Comparison of ENCODE assay signal across 10 cellular contexts in the genomic region with DNA sequence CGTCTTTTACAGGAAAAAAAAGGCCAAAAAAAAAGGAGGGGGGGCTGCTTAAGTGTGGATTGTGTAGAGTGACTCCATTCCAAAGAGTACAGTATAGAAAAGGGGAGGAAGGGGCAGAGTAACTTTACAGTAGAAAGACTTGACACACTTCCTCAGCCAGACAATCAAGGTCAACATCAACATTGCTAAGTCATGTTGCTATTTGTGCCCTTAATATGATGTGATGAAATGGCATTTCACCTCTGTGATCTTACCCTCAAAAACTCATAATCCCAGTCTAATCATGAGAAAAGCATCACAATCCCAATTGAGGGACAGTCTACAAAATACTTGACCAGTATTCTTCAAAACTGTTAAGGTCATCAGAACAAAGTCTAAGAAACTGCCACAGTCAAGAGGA. TPM values are rescaled to one million over a fixed set of nuclear protein-coding genes. Genes with fewer than 3 reads are reported as not detected.
DNase-seq lines count a peak whose midpoint lies in the region; ATAC-seq and TF ChIP-seq lines count a peak whose summit lies in the region.
"Had no signal": no experiment of that assay in that cellular context is flagged by ENCODE, and none has a peak within 500 bp of the region (broad histone marks: within the 10 kb centered on the region; RNA-seq: fewer than 3 reads in every experiment).

No MANE protein-coding gene starts in this region.

- no peak for TF ChIP-seq CTCF in mammary epithelial cell (conservative IDR thresholded peaks at IDR 0.05 in 1 of 2, IDR thresholded peaks at IDR 0.05 in 1 of 2; ENCODE audit: extremely low read depth in 1 of 2, insufficient read depth in 1 of 2, low read depth in 1 of 2, low read length in 2 of 2)
- no peak for TF ChIP-seq CTCF in neural crest cell (conservative IDR thresholded peaks at IDR 0.05)
- no peak for TF ChIP-seq CTCF in GM20000 (IDR thresholded peaks at IDR 0.05; ENCODE audit: extremely low read depth, missing control alignments)

- no peaks in the 10 kb centered on the region for H3K27me3 Mint-ChIP-seq in CD4-positive, CD25-positive, alpha-beta regulatory T cell
- peaks cover 2% of the 10 kb centered on the region for H3K27me3 Mint-ChIP-seq in neural crest cell (ENCODE audit: low read depth)

- H2AFZ ChIP-seq in mammary epithelial cell (ENCODE audit: low read depth, low read length), result no peak overlapping the region

- H3K4me3 Mint-ChIP-seq in CD4-positive, CD25-positive, alpha-beta regulatory T cell, result peak overlapping the region in 3 of 4 donors; percentile 23 to 92 (median 52)
- peak overlapping the region; percentile 77 for H3K4me3 Mint-ChIP-seq in neural crest cell

- no peaks in the 10 kb centered on the region for H3K36me3 ChIP-seq in CD4-positive, CD25-positive, alpha-beta regulatory T cell (ENCODE audit: control insufficient read depth, insufficient read depth, low read length)
- no peaks in the 10 kb centered on the region for H3K36me3 ChIP-seq in mammary epithelial cell (ENCODE audit: insufficient read depth, low read length)

- in situ Hi-C loops in mammary epithelial cell (cut with MboI; ENCODE audit: low sequenced_read_pairs in 2 of 2), result loop anchor here in 1 of 2 donors (5.0 kb wide), 1 partner anchor 37 kb away; no protein-coding TSS in a partner anchor

- no peaks in the 10 kb centered on the region for H3K9me3 ChIP-seq in CD4-positive, CD25-positive, alpha-beta regulatory T cell (ENCODE audit: control insufficient read depth in 2 of 2, low read length in 2 of 2)
- no peaks in the 10 kb centered on the region for H3K9me3 ChIP-seq in mammary epithelial cell (replicated peaks; ENCODE audit: insufficient read depth, low read length)

- H3K79me2 ChIP-seq in mammary epithelial cell (ENCODE audit: insufficient read depth, low read length), result peaks cover 28% of the 10 kb centered on the region

- peaks cover 29% of the 10 kb centered on the region for H3K4me1 ChIP-seq in CD4-positive, CD25-positive, alpha-beta regulatory T cell (ENCODE audit: control insufficient read depth, insufficient read depth, low read length, poor library complexity, severe bottlenecking)
- peaks cover 36% of the 10 kb centered on the region for H3K4me1 ChIP-seq in mammary epithelial cell (ENCODE audit: insufficient read depth, low read length)

- H3K36me3 Mint-ChIP-seq in CD4-positive, CD25-positive, alpha-beta regulatory T cell, result peaks cover 3% of the 10 kb centered on the region
- H3K36me3 Mint-ChIP-seq in neural crest cell (ENCODE audit: low read depth), result peaks cover under 1% of the 10 kb centered on the region

- no peak overlapping the region for H3K9ac ChIP-seq in mammary epithelial cell (ENCODE audit: insufficient read depth, low read length)

- CTCF ChIA-PET in mammary epithelial cell (lab: Charles Lee; ENCODE audit: low non-redundant PET), result no interaction called here

- intact Hi-C loops in mammary epithelial cell (cut with micrococcal nuclease), result loop anchor here (1.0 to 10.0 kb wide), 5 partner anchors 34 to 560 kb away; partner anchors contain the start of gene MYORG

- no peak for ATAC-seq in CD4-positive, CD25-positive, alpha-beta regulatory T cell (ENCODE audit: low read depth in 2 of 2)
- ATAC-seq in HG03039 (IDR thresholded peaks at IDR 0.05; ENCODE audit: unreplicated experiment), result no peak
- no peak for ATAC-seq in GM21786 (IDR thresholded peaks at IDR 0.05; ENCODE audit: unreplicated experiment)
- ATAC-seq: activated CD4-positive, CD25-positive, alpha-beta regulatory T cell treated with anti-CD3 and anti-CD28 coated beads, Interleukin-2, amount 50 U/mL, for 24 hours had no signal

- 44% methylated on average over 1 of the region's 1 CpG for WGBS in mammary epithelial cell (ENCODE audit: low coverage, missing lambda C conversion rate)

- H4K20me1 ChIP-seq in mammary epithelial cell (ENCODE audit: insufficient read depth, low read length), result no peaks in the 10 kb centered on the region

- BruUV-seq in mammary epithelial cell (replicated peaks; lab: Mats Ljungman, UMichigan), result no TSS peak

- dilution Hi-C loops in mammary epithelial cell (cut with HindIII; ENCODE audit: low sequenced_read_pairs), result no loop called here

- peak overlapping the region; percentile 91 to 96 (median 93) for H3K27ac Mint-ChIP-seq in CD4-positive, CD25-positive, alpha-beta regulatory T cell
- H3K27ac Mint-ChIP-seq in neural crest cell (ENCODE audit: unreplicated experiment), result no peak overlapping the region

- peaks cover 17 to 43% (median 29%) of the 10 kb centered on the region in 4 donors for H3K4me1 Mint-ChIP-seq in CD4-positive, CD25-positive, alpha-beta regulatory T cell
- H3K4me1 Mint-ChIP-seq in neural crest cell, result peaks cover 39% of the 10 kb centered on the region

- H3K9me3 Mint-ChIP-seq in CD4-positive, CD25-positive, alpha-beta regulatory T cell, result no peaks in the 10 kb centered on the region
- H3K9me3 Mint-ChIP-seq in neural crest cell, result no peaks in the 10 kb centered on the region

- DNase-seq in CD4-positive, CD25-positive, alpha-beta regulatory T cell, result no peak
- DNase-seq in M059J (ENCODE audit: low read depth) (peak; percentile 53), mammary epithelial cell (no peak), neural crest cell (ENCODE audit: low read depth, low spot score) (no peak), GM20000 (ENCODE audit: low spot score) (no peak)
- DNase-seq in activated CD8-positive, alpha-beta memory T cell treated with anti-CD3 and anti-CD28 coated beads, Interleukin-2, amount 50 U/mL, for 48 hours, result no peak
- DNase-seq: NCI-H345 had no signal

- H3K27me3 ChIP-seq in CD4-positive, CD25-positive, alpha-beta regulatory T cell (ENCODE audit: control insufficient read depth, insufficient read depth, low read length), result no peaks in the 10 kb centered on the region
- no peaks in the 10 kb centered on the region for H3K27me3 ChIP-seq in mammary epithelial cell (ENCODE audit: insufficient read depth, low read length)

- H3K4me3 ChIP-seq in CD4-positive, CD25-positive, alpha-beta regulatory T cell (ENCODE audit: low read depth, low read length), result no peak overlapping the region
- no peak overlapping the region for H3K4me3 ChIP-seq in mammary epithelial cell (replicated peaks in 1 of 3; ENCODE audit: insufficient read depth in 1 of 3, low read depth in 2 of 3, low read length in 3 of 3)

- H3K27ac ChIP-seq in CD4-positive, CD25-positive, alpha-beta regulatory T cell (ENCODE audit: insufficient read depth, low read length, poor library complexity, severe bottlenecking), result no peak overlapping the region
- peak overlapping the region; percentile 91 for H3K27ac ChIP-seq in mammary epithelial cell (ENCODE audit: insufficient read depth, low read depth, low read length)

- H3K4me2 ChIP-seq in mammary epithelial cell (ENCODE audit: insufficient read depth, low read depth, low read length), result peak overlapping the region; percentile 27

RNA-seq across cellular contexts. Expression of gene UBE2R2, which starts 2.1 kb away (rescaled TPM):
- total RNA-seq in CD4-positive, CD25-positive, alpha-beta regulatory T cell, result 33.3 TPM
- polyA plus RNA-seq in CD4-positive, CD25-positive, alpha-beta regulatory T cell, result 10 to 100 TPM; 14.8 to 20.3 (median 15.8) TPM
- 21.4 and 31.9 TPM in 2 replicates for total RNA-seq in M059J (2014; rRNA removed; shearing (Covaris generic))
- 10 to 100 TPM; 14.8 to 38.0 TPM for total RNA-seq in mammary epithelial cell
- polyA plus RNA-seq in mammary epithelial cell, result 20.3 TPM
- polyA minus RNA-seq in mammary epithelial cell, result 30.8 TPM
- 85.9 and 88.0 TPM in 2 replicates for total RNA-seq in neural crest cell

RNA-seq across cellular contexts. Expression of gene PRSS3, which starts 19.5 kb away (rescaled TPM):
- not detected for total RNA-seq in CD4-positive, CD25-positive, alpha-beta regulatory T cell
- polyA plus RNA-seq in CD4-positive, CD25-positive, alpha-beta regulatory T cell, result not detected
- total RNA-seq in M059J (2014; rRNA removed; shearing (Covaris generic)), result 0.74 and 3.1 TPM in 2 replicates
- total RNA-seq in mammary epithelial cell (10 to 100 TPM in 1 of 2 donors, 1 to 10 TPM in 1; 1.0 to 27.6 TPM), neural crest cell (not detected in 2 replicates)
- 50.8 TPM for polyA plus RNA-seq in mammary epithelial cell
- 81.6 TPM for polyA minus RNA-seq in mammary epithelial cell
